12 cellular contexts compared by ENCODE assay signal in the genomic region with DNA sequence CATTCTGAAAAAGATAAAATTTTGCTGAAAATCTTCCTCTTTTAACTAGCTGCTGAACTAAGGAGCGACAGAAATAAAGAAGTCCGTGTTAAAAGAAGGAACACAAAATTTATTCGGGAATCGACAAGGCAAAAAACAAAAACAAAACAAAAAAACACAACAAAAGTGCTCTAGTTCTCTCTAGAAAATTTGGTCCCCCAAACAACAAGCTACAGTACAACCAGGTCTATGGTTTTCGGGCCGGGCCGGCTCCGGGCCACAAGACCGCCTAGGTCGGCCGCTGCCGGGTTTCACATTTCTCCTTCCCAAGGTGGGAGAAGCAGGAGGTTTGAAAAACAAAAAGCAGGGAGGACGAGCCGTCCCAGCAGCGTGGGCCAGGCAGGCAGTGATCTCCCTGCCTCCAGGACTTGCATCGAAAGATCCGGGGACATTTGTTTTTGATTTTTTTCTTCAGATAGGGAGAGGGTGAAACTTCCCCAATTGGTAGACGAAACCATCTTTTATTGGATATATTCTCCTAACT. TPM values are rescaled to one million over a fixed set of nuclear protein-coding genes. Genes with fewer than 3 reads are reported as not detected.
DNase-seq lines count a peak whose midpoint lies in the region; ATAC-seq and TF ChIP-seq lines count a peak whose summit lies in the region.
"Had no signal": no experiment of that assay in that cellular context is flagged by ENCODE, and none has a peak within 500 bp of the region (broad histone marks: within the 10 kb centered on the region; RNA-seq: fewer than 3 reads in every experiment).

No MANE protein-coding gene starts in this region.

- no peaks in the 10 kb centered on the region for H3K9me3 ChIP-seq in breast epithelium
- H3K9me3 ChIP-seq: adrenal gland, upper lobe of left lung had no signal

- no peaks in the 10 kb centered on the region for H3K9me3 Mint-ChIP-seq in activated T-cell treated with anti-CD3 and anti-CD28 coated beads, Interleukin-2, amount 50 U/mL, for 4 hours
- no peaks in the 10 kb centered on the region for H3K9me3 Mint-ChIP-seq in activated naive CD8-positive, alpha-beta T cell (ENCODE audit: low read depth)
- peaks cover 0 to 2% (median 0%) of the 10 kb centered on the region in 6 donors for H3K9me3 Mint-ChIP-seq in immature natural killer cell
- no peaks in the 10 kb centered on the region for H3K9me3 Mint-ChIP-seq in stimulated activated naive CD8-positive, alpha-beta T cell treated with anti-CD3 and anti-CD28 coated beads, Interleukin-15, amount 100 ng/mL, for 72 hours

- no peak for TF ChIP-seq CTCF in breast epithelium (IDR thresholded peaks at IDR 0.05)

- H3K27ac Mint-ChIP-seq in activated naive CD8-positive, alpha-beta T cell: no peak overlapping the region
- H3K27ac Mint-ChIP-seq in immature natural killer cell: no peak overlapping the region
- H3K27ac Mint-ChIP-seq in stimulated activated naive CD8-positive, alpha-beta T cell treated with anti-CD3 and anti-CD28 coated beads, Interleukin-15, amount 100 ng/mL, for 72 hours: no peak overlapping the region

- DNase-seq in activated T-cell treated with anti-CD3 and anti-CD28 coated beads, Interleukin-2, amount 50 U/mL, for 4 hours: no peak
- DNase-seq in activated T-cell treated with anti-CD3 and anti-CD28 coated beads for 4 hours (no peak), immature natural killer cell (peak in 1 of 3 donors; percentile 27), NCI-H446 treated with DMSO at 0.1 percent for 48 hours (lab: John Stamatoyannopoulos, UW) (no peak), breast epithelium (ENCODE audit: low spot score in 2 of 2) (no peak)
- DNase-seq in stimulated activated naive CD8-positive, alpha-beta T cell treated with anti-CD3 and anti-CD28 coated beads, Interleukin-15, amount 100 ng/mL, for 72 hours: no peak
- DNase-seq: NCI-H187 had no signal

- no peaks in the 10 kb centered on the region for H3K36me3 ChIP-seq in breast epithelium
- H3K36me3 ChIP-seq: adrenal gland, upper lobe of left lung had no signal

- intact Hi-C loops in breast epithelium (cut with DNase I; ENCODE audit: low total_unique reads): loop anchor here (10.0 kb wide), 1 partner anchor 381 kb away; no protein-coding TSS in a partner anchor

- no peak overlapping the region for H3K4me3 ChIP-seq in breast epithelium

- H3K4me3 Mint-ChIP-seq in activated T-cell treated with anti-CD3 and anti-CD28 coated beads, Interleukin-2, amount 50 U/mL, for 4 hours: peak overlapping the region; percentile 82
- H3K4me3 Mint-ChIP-seq in activated naive CD8-positive, alpha-beta T cell: peak overlapping the region; percentile 87
- H3K4me3 Mint-ChIP-seq in immature natural killer cell: peak overlapping the region; percentile 72 to 92 (median 86)
- peak overlapping the region; percentile 51 to 86 for H3K4me3 Mint-ChIP-seq in stimulated activated naive CD8-positive, alpha-beta T cell treated with anti-CD3 and anti-CD28 coated beads, Interleukin-15, amount 100 ng/mL, for 72 hours

- peaks cover 6 to 97% of the 10 kb centered on the region in 2 donors for H3K27me3 ChIP-seq in breast epithelium

- ATAC-seq in activated T-cell treated with anti-CD3 and anti-CD28 coated beads, Interleukin-2, amount 50 U/mL, for 4 hours: no peak
- no peak for ATAC-seq in stimulated activated naive CD8-positive, alpha-beta T cell treated with anti-CD3 and anti-CD28 coated beads, Interleukin-15, amount 100 ng/mL, for 72 hours
- ATAC-seq in HG03280 (IDR thresholded peaks at IDR 0.05; ENCODE audit: unreplicated experiment): no peak

- H3K4me1 ChIP-seq in breast epithelium: peaks cover 0 to 10% of the 10 kb centered on the region in 2 donors

- no peak for TF ChIP-seq POLR2A in breast epithelium (IDR thresholded peaks at IDR 0.05)

- peaks cover 89% of the 10 kb centered on the region for H3K27me3 Mint-ChIP-seq in activated T-cell treated with anti-CD3 and anti-CD28 coated beads, Interleukin-2, amount 50 U/mL, for 4 hours (ENCODE audit: low read depth)
- H3K27me3 Mint-ChIP-seq in activated naive CD8-positive, alpha-beta T cell: peaks cover 51% of the 10 kb centered on the region
- peaks cover 40 to 59% (median 44%) of the 10 kb centered on the region in 3 donors for H3K27me3 Mint-ChIP-seq in immature natural killer cell (ENCODE audit: low read depth in 3 of 3)
- peaks cover 92% of the 10 kb centered on the region for H3K27me3 Mint-ChIP-seq in stimulated activated naive CD8-positive, alpha-beta T cell treated with anti-CD3 and anti-CD28 coated beads, Interleukin-15, amount 100 ng/mL, for 72 hours

- no peak overlapping the region for H3K27ac ChIP-seq in breast epithelium
- H3K27ac ChIP-seq: adrenal gland, upper lobe of left lung, VCaP had no signal

- peaks cover 32% of the 10 kb centered on the region for H3K4me1 Mint-ChIP-seq in activated T-cell treated with anti-CD3 and anti-CD28 coated beads, Interleukin-2, amount 50 U/mL, for 4 hours (ENCODE audit: low read depth)
- H3K4me1 Mint-ChIP-seq in activated naive CD8-positive, alpha-beta T cell (ENCODE audit: low read depth): peaks cover 26% of the 10 kb centered on the region
- peaks cover 34 to 46% of the 10 kb centered on the region in 2 donors for H3K4me1 Mint-ChIP-seq in immature natural killer cell
- H3K4me1 Mint-ChIP-seq in stimulated activated naive CD8-positive, alpha-beta T cell treated with anti-CD3 and anti-CD28 coated beads, Interleukin-15, amount 100 ng/mL, for 72 hours: peaks cover 46% of the 10 kb centered on the region

- H3K36me3 Mint-ChIP-seq in activated T-cell treated with anti-CD3 and anti-CD28 coated beads, Interleukin-2, amount 50 U/mL, for 4 hours (ENCODE audit: insufficient read depth): no peaks in the 10 kb centered on the region
- no peaks in the 10 kb centered on the region for H3K36me3 Mint-ChIP-seq in activated naive CD8-positive, alpha-beta T cell
- peaks cover 0 to 3% (median 0%) of the 10 kb centered on the region in 3 donors for H3K36me3 Mint-ChIP-seq in immature natural killer cell

RNA-seq across cellular contexts. Expression of gene FOXL2, which starts 2.7 kb away (rescaled TPM):
- under 1 TPM in 1 of 3 donors, not detected in 2; 0.05 TPM for total RNA-seq in activated T-cell treated with anti-CD3 and anti-CD28 coated beads, Interleukin-2, amount 50 U/mL, for 4 hours
- not detected for polyA plus RNA-seq in immature natural killer cell
- total RNA-seq in breast epithelium: under 1 TPM in 1 of 3 donors, not detected in 2; 0.33 TPM

RNA-seq across cellular contexts. Expression of gene FOXL2NB, which starts 2.8 kb away (rescaled TPM):
- not detected for total RNA-seq in activated T-cell treated with anti-CD3 and anti-CD28 coated beads, Interleukin-2, amount 50 U/mL, for 4 hours
- polyA plus RNA-seq in immature natural killer cell: not detected
- total RNA-seq in breast epithelium: under 1 TPM in 1 of 3 donors, not detected in 2; 0.33 TPM
